ENCODE assay signal across 15 cellular contexts in genomic region chr2:105383456-105383855, GRCh38. TPM values are rescaled to one million over a fixed set of nuclear protein-coding genes. Genes with fewer than 3 reads are reported as not detected.
DNase-seq lines count a peak whose midpoint lies in the region; ATAC-seq, FAIRE-seq and TF ChIP-seq lines count a peak whose summit lies in the region.
"Had no signal": no experiment of that assay in that cellular context is flagged by ENCODE, and none has a peak within 500 bp of the region (broad histone marks: within the 10 kb centered on the region; RNA-seq: fewer than 3 reads in every experiment).

No MANE protein-coding gene starts in this region.

- CTCF ChIA-PET in endothelial cell of umbilical vein (lab: Charles Lee): interaction anchor here (1.3 to 1.4 kb wide), 2 partner anchors 137 kb away, joined by 3 to 4 read pairs; no protein-coding TSS in a partner anchor
- CTCF ChIA-PET in RWPE1 (lab: Yijun Ruan, JAX): interaction anchor here (0.6 to 0.9 kb wide), 2 partner anchors 11 to 14 kb away, joined by 3 to 4 read pairs; no protein-coding TSS in a partner anchor

- TF ChIP-seq POLR2A in endothelial cell of umbilical vein (IDR thresholded peaks at IDR 0.05; ENCODE audit: low read depth, low read length): no peak

- H4K20me1 ChIP-seq in endothelial cell of umbilical vein (replicated peaks; ENCODE audit: control insufficient read depth, extremely low read depth, insufficient read depth, low read length) (no peaks in the 10 kb centered on the region), osteoblast (ENCODE audit: insufficient read depth, low read length) (peaks cover 71% of the 10 kb centered on the region)

- no peaks in the 10 kb centered on the region for H3K9me1 ChIP-seq in endothelial cell of umbilical vein (replicated peaks; ENCODE audit: control insufficient read depth, extremely low read depth, insufficient read depth, low read length)

- H3K79me2 ChIP-seq in endothelial cell of umbilical vein (ENCODE audit: control insufficient read depth, insufficient read depth, low read length): peaks cover 97% of the 10 kb centered on the region
- H3K79me2 ChIP-seq in osteoblast (ENCODE audit: insufficient read depth, low read length): peaks cover 96% of the 10 kb centered on the region

- peak overlapping the region; percentile 34 for H3K27ac ChIP-seq in endothelial cell of umbilical vein (ENCODE audit: insufficient read depth, low read depth, low read length)
- peak overlapping the region; percentile 63 for H3K27ac ChIP-seq in osteoblast (ENCODE audit: low read depth, low read length)
- no peak overlapping the region for H3K27ac ChIP-seq in RWPE1
- H3K27ac ChIP-seq: 22Rv1 had no signal

- no peak for FAIRE-seq in endothelial cell of umbilical vein (lab: Jason Lieb, UNC)

- H3K9me3 ChIP-seq in endothelial cell of umbilical vein (replicated peaks; ENCODE audit: control insufficient read depth, insufficient read depth, low read length) (no peaks in the 10 kb centered on the region), osteoblast (ENCODE audit: low read depth, low read length) (no peaks in the 10 kb centered on the region)

- intact Hi-C loops in endothelial cell of umbilical vein (cut with micrococcal nuclease): no loop called here

- no peak overlapping the region for H3K9ac ChIP-seq in endothelial cell of umbilical vein (replicated peaks; ENCODE audit: extremely low read depth, insufficient read depth, low read length)

- H3K27me3 ChIP-seq in endothelial cell of umbilical vein (ENCODE audit: control insufficient read depth in 2 of 2, insufficient read depth in 2 of 2, low read length in 2 of 2) (no peaks in the 10 kb centered on the region), osteoblast (ENCODE audit: insufficient read depth, low read length) (no peaks in the 10 kb centered on the region)

- BruUV-seq in endothelial cell of umbilical vein (replicated peaks; lab: Mats Ljungman, UMichigan): no TSS peak

- POLR2A ChIA-PET in endothelial cell of umbilical vein (lab: Charles Lee): interaction anchor here (1.7 kb wide), 1 partner anchor 11 kb away, joined by 5 read pairs; no protein-coding TSS in a partner anchor
- POLR2A ChIA-PET in RWPE1 (lab: Yijun Ruan, JAX; ENCODE audit: low non-redundant PET): no interaction called here

- DNase-seq in SIG-M5 treated with dmso at 0.1 percent for 504 hours (lab: John Stamatoyannopoulos, UW; ENCODE audit: unreplicated experiment) (peak; percentile 26), SIG-M5 (lab: John Stamatoyannopoulos, UW) (no peak), endothelial cell of umbilical vein (ENCODE audit: low read depth, low spot score) (no peak), osteoblast (ENCODE audit: insufficient read length, low spot score, missing footprints) (no peak), RWPE1 (ENCODE audit: low spot score) (no peak), NCI-H1694 treated with DMSO at 0.1 percent for 48 hours (lab: John Stamatoyannopoulos, UW) (no peak), NCI-H1417 (lab: John Stamatoyannopoulos, UW) (no peak)
- DNase-seq: activated CD4-positive, alpha-beta T cell treated with anti-CD3 and anti-CD28 coated beads, Interleukin-2, amount 50 U/mL, for 1 hour; activated T-cell treated with anti-CD3 and anti-CD28 coated beads, Interleukin-2, amount 50 U/mL, for 24 hours; CD8-positive, alpha-beta T cell; endodermal cell; NCI-H510A treated with DMSO at 0.1 percent for 48 hours had no signal

- H3K4me2 ChIP-seq in endothelial cell of umbilical vein (ENCODE audit: insufficient read depth, low read length): no peak overlapping the region
- no peak overlapping the region for H3K4me2 ChIP-seq in osteoblast (ENCODE audit: insufficient read depth, low read length)

- no peak for TF ChIP-seq CTCF in endothelial cell of umbilical vein (IDR thresholded peaks at IDR 0.05; ENCODE audit: extremely low read depth in 1 of 2, insufficient read depth in 1 of 2, low read depth in 1 of 2, low read length in 2 of 2)
- no peak for TF ChIP-seq CTCF in osteoblast (IDR thresholded peaks at IDR 0.05; ENCODE audit: extremely low read depth, low read depth, low read length)
- TF ChIP-seq CTCF in RWPE1 (conservative IDR thresholded peaks at IDR 0.05; ENCODE audit: low read depth): no peak

- H3K4me3 ChIP-seq in endothelial cell of umbilical vein (replicated peaks in 1 of 3; ENCODE audit: insufficient read depth in 1 of 3, low read depth in 1 of 3, low read length in 3 of 3) (no peak overlapping the region), osteoblast (ENCODE audit: insufficient read depth, low read length) (no peak overlapping the region)

- dilution Hi-C loops in endothelial cell of umbilical vein (cut with MboI; ENCODE audit: extremely low pct_ligation_motif_present, low sequenced_read_pairs): no loop called here

- peaks cover 63% of the 10 kb centered on the region for H3K4me1 ChIP-seq in endothelial cell of umbilical vein (ENCODE audit: control insufficient read depth, extremely low read depth, insufficient read depth, low read length)
- peaks cover 96% of the 10 kb centered on the region for H3K4me1 ChIP-seq in osteoblast (ENCODE audit: insufficient read depth, low read length)

- no peak for ATAC-seq in GM19467 (IDR thresholded peaks at IDR 0.05; ENCODE audit: unreplicated experiment)
- ATAC-seq: CD8-positive, alpha-beta T cell; HCT116 had no signal

- peaks cover 43 to 51% of the 10 kb centered on the region in 2 experiments for H3K36me3 ChIP-seq in endothelial cell of umbilical vein (ENCODE audit: control insufficient read depth in 2 of 2, extremely low read depth in 1 of 2, insufficient read depth in 2 of 2, low read length in 2 of 2)
- H3K36me3 ChIP-seq in osteoblast (ENCODE audit: insufficient read depth, low read length): peaks cover 97% of the 10 kb centered on the region

- H2AFZ ChIP-seq in endothelial cell of umbilical vein (ENCODE audit: low read depth, low read length) (no peak overlapping the region), osteoblast (ENCODE audit: low read length) (no peak overlapping the region)

TF ChIP-seq in endothelial cell of umbilical vein, 7 proteins besides CTCF, POLR2A, EP300 and RAD21:
- TF ChIP-seq GATA2 (IDR thresholded peaks at IDR 0.05; ENCODE audit: insufficient read depth, insufficient read length, low read depth, low read length): no peak
- TF ChIP-seq EZH2 (IDR thresholded peaks at IDR 0.05; ENCODE audit: borderline replicate concordance, low read depth, low read length, severe bottlenecking): no peak
- TF ChIP-seq JUN (IDR thresholded peaks at IDR 0.05; ENCODE audit: borderline replicate concordance, insufficient read depth, insufficient read length, low read depth): no peak
- no peak for TF ChIP-seq POLR2AphosphoS5 (IDR thresholded peaks at IDR 0.05; ENCODE audit: insufficient read depth, low read depth, low read length)
- no peak for TF ChIP-seq FOS (IDR thresholded peaks at IDR 0.05; ENCODE audit: borderline replicate concordance, insufficient read depth, low read length)
- TF ChIP-seq MAX (IDR thresholded peaks at IDR 0.05; ENCODE audit: insufficient read depth, insufficient read length): no peak
- no peak for TF ChIP-seq MYC (IDR thresholded peaks at IDR 0.05; ENCODE audit: low read depth, low read length)

RNA-seq across cellular contexts. Expression of gene FHL2, which starts 15.4 kb away (rescaled TPM):
- total RNA-seq in endothelial cell of umbilical vein (178 and 197 TPM in 2 replicates), osteoblast (566 and 568 TPM in 2 replicates)
- polyA plus RNA-seq in endothelial cell of umbilical vein: 491 and 497 TPM in 2 replicates
- 433 and 443 TPM in 2 replicates for polyA plus RNA-seq in endothelial cell of umbilical vein (2011; cell fraction: cytosol; rRNA removed)
- 279 and 307 TPM in 2 replicates for polyA plus RNA-seq in endothelial cell of umbilical vein (2011; cell fraction: nucleus; rRNA removed)
- polyA plus RNA-seq in endothelial cell of umbilical vein (2012): 357 and 359 TPM in 2 replicates
- 419 and 437 TPM in 2 replicates for polyA minus RNA-seq in endothelial cell of umbilical vein
- polyA minus RNA-seq in endothelial cell of umbilical vein (2011; cell fraction: cytosol; rRNA and poly(A)+ RNA removed): 23.9 TPM
- polyA minus RNA-seq in endothelial cell of umbilical vein (2011; cell fraction: nucleus; rRNA and poly(A)+ RNA removed): 243 and 285 TPM in 2 replicates

RNA-seq across cellular contexts. Expression of gene C2orf49, which starts 46.1 kb away (rescaled TPM):
- total RNA-seq in endothelial cell of umbilical vein (15.0 and 16.0 TPM in 2 replicates), osteoblast (18.0 and 18.1 TPM in 2 replicates)
- 3.6 and 4.6 TPM in 2 replicates for polyA plus RNA-seq in endothelial cell of umbilical vein
- polyA plus RNA-seq in endothelial cell of umbilical vein (2011; cell fraction: cytosol; rRNA removed): 6.9 and 8.1 TPM in 2 replicates
- polyA plus RNA-seq in endothelial cell of umbilical vein (2011; cell fraction: nucleus; rRNA removed): 4.5 and 8.9 TPM in 2 replicates
- polyA plus RNA-seq in endothelial cell of umbilical vein (2012): 13.9 and 19.0 TPM in 2 replicates
- 3.9 and 4.4 TPM in 2 replicates for polyA minus RNA-seq in endothelial cell of umbilical vein
- 7.0 TPM for polyA minus RNA-seq in endothelial cell of umbilical vein (2011; cell fraction: cytosol; rRNA and poly(A)+ RNA removed)
- 4.2 and 6.7 TPM in 2 replicates for polyA minus RNA-seq in endothelial cell of umbilical vein (2011; cell fraction: nucleus; rRNA and poly(A)+ RNA removed)

RNA-seq across cellular contexts. Expression of gene TGFBRAP1, which starts 53.9 kb away (rescaled TPM):
- total RNA-seq in endothelial cell of umbilical vein: 34.9 and 37.6 TPM in 2 replicates
- 22.3 and 25.4 TPM in 2 replicates for polyA plus RNA-seq in endothelial cell of umbilical vein
- polyA plus RNA-seq in endothelial cell of umbilical vein (2011; cell fraction: cytosol; rRNA removed): 17.7 and 18.3 TPM in 2 replicates
- polyA plus RNA-seq in endothelial cell of umbilical vein (2011; cell fraction: nucleus; rRNA removed): 22.6 and 26.4 TPM in 2 replicates
- 27.0 and 29.0 TPM in 2 replicates for polyA plus RNA-seq in endothelial cell of umbilical vein (2012)
- 41.6 and 43.9 TPM in 2 replicates for polyA minus RNA-seq in endothelial cell of umbilical vein
- polyA minus RNA-seq in endothelial cell of umbilical vein (2011; cell fraction: cytosol; rRNA and poly(A)+ RNA removed): 15.0 TPM
- 24.8 and 27.1 TPM in 2 replicates for polyA minus RNA-seq in endothelial cell of umbilical vein (2011; cell fraction: nucleus; rRNA and poly(A)+ RNA removed)
- 32.6 and 32.7 TPM in 2 replicates for total RNA-seq in osteoblast
